Comparison of ENCODE assay signal across 1 cellular context in genomic region chr7:2219136-2219535, GRCh38.
TF ChIP-seq lines count a peak whose summit lies in the region.

No MANE protein-coding gene starts in this region.

TF ChIP-seq in HepG2, 621 proteins besides CTCF, POLR2A, EP300 and RAD21:
- TF ChIP-seq HMGA1 (CRISPR knock-in tag; conservative IDR thresholded peaks at IDR 0.05) (no peak), NRL (CRISPR knock-in tag; IDR thresholded peaks at IDR 0.05; ENCODE audit: borderline replicate concordance) (no peak), AGO2 (optimal IDR thresholded peaks at IDR 0.05; ENCODE audit: low read depth, low read length) (no peak), THYN1 (CRISPR knock-in tag; IDR thresholded peaks at IDR 0.05; ENCODE audit: borderline replicate concordance, low read depth) (no peak), ESRRA (CRISPR knock-in tag; IDR thresholded peaks at IDR 0.05; ENCODE audit: low read depth) (no peak), REST (IDR thresholded peaks at IDR 0.05; ENCODE audit: borderline replicate concordance in 1 of 2, low read depth in 1 of 2, low read length in 2 of 2) (no peak), CENPT (CRISPR knock-in tag; IDR thresholded peaks at IDR 0.05; ENCODE audit: low read depth) (no peak), MEIS1 (CRISPR knock-in tag; IDR thresholded peaks at IDR 0.05; ENCODE audit: borderline replicate concordance) (no peak), NCOA1 (CRISPR knock-in tag; IDR thresholded peaks at IDR 0.05) (no peak), ZNF549 (CRISPR knock-in tag; IDR thresholded peaks at IDR 0.05) (no peak), POLR2AphosphoS2 (IDR thresholded peaks at IDR 0.05; ENCODE audit: low read depth, low read length) (no peak), PRPF4 (IDR thresholded peaks at IDR 0.05; ENCODE audit: low read depth, low read length, poor library complexity, severe bottlenecking) (no peak), ZBTB21 (CRISPR knock-in tag; IDR thresholded peaks at IDR 0.05) (no peak), ZNF251 (CRISPR knock-in tag; IDR thresholded peaks at IDR 0.05) (no peak), HDAC2 (CRISPR knock-in tag; IDR thresholded peaks at IDR 0.05) (no peak), ZNF772 (CRISPR knock-in tag; IDR thresholded peaks at IDR 0.05) (no peak)
